ENCODE assay signal across 10 cellular contexts in the genomic region with DNA sequence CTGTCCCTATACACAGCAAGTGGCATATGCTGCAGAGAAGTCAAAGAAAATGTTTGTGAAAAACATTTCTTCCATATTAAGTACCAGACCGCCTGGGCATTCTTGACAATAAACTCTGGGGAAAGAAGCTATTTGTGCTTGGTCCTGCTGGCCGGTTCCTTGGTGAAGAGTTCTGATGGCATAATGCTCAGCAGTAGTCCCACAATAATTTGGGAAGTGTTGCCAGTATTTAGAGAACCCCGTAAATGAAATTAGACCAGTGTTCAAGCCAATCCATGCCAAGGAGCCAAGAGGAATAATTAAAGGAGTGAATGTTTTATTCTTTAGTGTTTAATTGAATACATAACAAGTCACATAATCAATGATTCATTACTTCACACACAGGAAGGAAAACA. TPM values are rescaled to one million over a fixed set of nuclear protein-coding genes. Genes with fewer than 3 reads are reported as not detected.
DNase-seq lines count a peak whose midpoint lies in the region; ATAC-seq and FAIRE-seq lines count a peak whose summit lies in the region.
"Had no signal": no experiment of that assay in that cellular context is flagged by ENCODE, and none has a peak within 500 bp of the region (broad histone marks: within the 10 kb centered on the region; RNA-seq: fewer than 3 reads in every experiment).

No MANE protein-coding gene starts in this region.

- H3K36me3 Mint-ChIP-seq in activated CD4-positive, alpha-beta T cell treated with anti-CD3 and anti-CD28 coated beads for 36 hours (ENCODE audit: low read depth) = no peaks in the 10 kb centered on the region
- H3K36me3 Mint-ChIP-seq in IgD-negative memory B cell = no peaks in the 10 kb centered on the region

- no peak for FAIRE-seq in frontal cortex (lab: Jason Lieb, UNC)
- FAIRE-seq: A204.1 had no signal

- H3K27me3 Mint-ChIP-seq in activated CD4-positive, alpha-beta T cell treated with anti-CD3 and anti-CD28 coated beads for 36 hours = no peaks in the 10 kb centered on the region
- H3K27me3 Mint-ChIP-seq in IgD-negative memory B cell = no peaks in the 10 kb centered on the region

- H3K4me3 ChIP-seq in effector memory CD4-positive, alpha-beta T cell (ENCODE audit: insufficient read depth, low read depth, low read length, poor library complexity, severe bottlenecking) = no peak overlapping the region

- POLR2A ChIA-PET in activated CD4-positive, alpha-beta T cell treated with anti-CD3 and anti-CD28 coated beads for 36 hours (lab: Charles Lee) = no interaction called here

- intact Hi-C loops in activated CD4-positive, alpha-beta T cell treated with anti-CD3 and anti-CD28 coated beads for 36 hours (cut with DNase I, micrococcal nuclease) = loop anchor here (5.0 to 10.0 kb wide), 2 partner anchors 53 to 1395 kb away; a partner anchor contains a TSS

- H3K9me3 ChIP-seq in effector memory CD4-positive, alpha-beta T cell (ENCODE audit: control insufficient read depth, low read length) = no peaks in the 10 kb centered on the region

- H3K27ac Mint-ChIP-seq in activated CD4-positive, alpha-beta T cell treated with anti-CD3 and anti-CD28 coated beads for 36 hours = no peak overlapping the region
- H3K27ac Mint-ChIP-seq in IgD-negative memory B cell = peak overlapping the region in 2 of 3 donors; percentile 5 to 86

- CTCF ChIA-PET in activated CD4-positive, alpha-beta T cell treated with anti-CD3 and anti-CD28 coated beads for 36 hours (lab: Charles Lee) = interaction anchor here (0.6 to 1.8 kb wide), 8 partner anchors 9 to 121 kb away, joined by 3 to 9 read pairs (median 3); no protein-coding TSS in a partner anchor

- H3K36me3 ChIP-seq in effector memory CD4-positive, alpha-beta T cell (ENCODE audit: control insufficient read depth, insufficient read depth, low read length) = no peaks in the 10 kb centered on the region

- peaks cover 16% of the 10 kb centered on the region for H3K4me1 ChIP-seq in effector memory CD4-positive, alpha-beta T cell (ENCODE audit: control insufficient read depth, insufficient read depth, low read length, poor library complexity, severe bottlenecking)

- no peak for ATAC-seq in activated CD4-positive, alpha-beta T cell treated with anti-CD3 and anti-CD28 coated beads for 36 hours

- H3K9me3 Mint-ChIP-seq in activated CD4-positive, alpha-beta T cell treated with anti-CD3 and anti-CD28 coated beads for 36 hours (ENCODE audit: low read depth) = no peaks in the 10 kb centered on the region
- no peaks in the 10 kb centered on the region for H3K9me3 Mint-ChIP-seq in IgD-negative memory B cell

- peaks cover 40% of the 10 kb centered on the region for H3K4me1 Mint-ChIP-seq in activated CD4-positive, alpha-beta T cell treated with anti-CD3 and anti-CD28 coated beads for 36 hours
- H3K4me1 Mint-ChIP-seq in IgD-negative memory B cell = peaks cover 20 to 25% (median 23%) of the 10 kb centered on the region in 3 donors

- peak overlapping the region; percentile 53 for H3K4me3 Mint-ChIP-seq in activated CD4-positive, alpha-beta T cell treated with anti-CD3 and anti-CD28 coated beads for 36 hours
- peak overlapping the region; percentile 55 to 94 (median 82) for H3K4me3 Mint-ChIP-seq in IgD-negative memory B cell

- peak overlapping the region; percentile 18 for H3K27ac ChIP-seq in effector memory CD4-positive, alpha-beta T cell (ENCODE audit: insufficient read depth, low read length, poor library complexity, severe bottlenecking)
- H3K27ac ChIP-seq in substantia nigra (ENCODE audit: low read depth, low read length, poor library complexity, severe bottlenecking) = peak overlapping the region; percentile 8

- no peaks in the 10 kb centered on the region for H3K27me3 ChIP-seq in effector memory CD4-positive, alpha-beta T cell (replicated peaks; ENCODE audit: control insufficient read depth, insufficient read depth, low read length, poor library complexity, severe bottlenecking)

- no peak for DNase-seq in activated CD4-positive, alpha-beta T cell treated with anti-CD3 and anti-CD28 coated beads for 36 hours
- no peak for DNase-seq in activated CD4-positive, alpha-beta T cell treated with anti-CD3 and anti-CD28 coated beads for 1 hour
- no peak for DNase-seq in effector memory CD4-positive, alpha-beta T cell
- DNase-seq in substantia nigra (lab: John Stamatoyannopoulos, UW) (peak in 1 of 49 donors; percentile 5), frontal cortex (ENCODE audit: low spot score in 2 of 2) (no peak), MV-4-11 (lab: John Stamatoyannopoulos, UW) (no peak)
- no peak for DNase-seq in activated CD4-positive, alpha-beta T cell treated with anti-CD3 and anti-CD28 coated beads, Interleukin-2, amount 50 U/mL, for 4 hours
- DNase-seq: NCI-H1105 had no signal

RNA-seq across cellular contexts. Expression of a gene that starts 6.3 kb away (rescaled TPM):
- 10 to 100 TPM in 1 of 2 experiments, 1 to 10 TPM in 1; 9.9 to 11.1 TPM for total RNA-seq in activated CD4-positive, alpha-beta T cell treated with anti-CD3 and anti-CD28 coated beads for 36 hours
- polyA plus RNA-seq in IgD-negative memory B cell = 0.24 TPM
- total RNA-seq in frontal cortex = 124 TPM

Comparison
In these comparisons a context has a peak if more than half of its experiments do, and no peak if none do; other contexts are left out.
1. RNA of a gene that starts 6.3 kb away (total RNA-seq): 124 TPM in frontal cortex (single experiment); 9.9 to 11.1 TPM in activated CD4-positive, alpha-beta T cell treated with anti-CD3 and anti-CD28 coated beads for 36 hours; every median in the first group is over 10 times any median in the second.